In the genomic region with DNA sequence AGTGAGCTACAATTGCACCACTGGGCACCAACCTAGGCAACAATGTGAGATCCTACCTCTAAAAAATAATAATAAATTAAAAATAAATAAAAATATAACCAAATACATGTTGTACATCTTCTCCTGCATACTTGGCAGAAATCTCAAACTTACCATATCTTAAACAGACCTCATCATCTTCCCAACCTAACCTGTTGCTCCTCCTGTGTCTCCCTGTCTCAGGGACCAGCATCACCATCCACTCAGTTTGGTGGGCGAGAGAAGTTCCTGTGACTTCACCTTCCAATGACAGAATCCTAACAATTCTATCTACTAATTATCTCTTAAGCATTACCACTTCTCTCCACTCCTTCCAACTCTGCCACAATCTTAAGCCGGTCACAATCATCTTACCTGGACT, we compare ENCODE assay signal across 22 cellular contexts. TPM values are rescaled to one million over a fixed set of nuclear protein-coding genes. Genes with fewer than 3 reads are reported as not detected.
DNase-seq lines count a peak whose midpoint lies in the region; ATAC-seq, FAIRE-seq and TF ChIP-seq lines count a peak whose summit lies in the region.
"Had no signal": no experiment of that assay in that cellular context is flagged by ENCODE, and none has a peak within 500 bp of the region (broad histone marks: within the 10 kb centered on the region; RNA-seq: fewer than 3 reads in every experiment).

No MANE protein-coding gene starts in this region.

- H3K27ac ChIP-seq in GM12878 (ENCODE audit: control insufficient read depth, insufficient read depth) (0 out of 2 replicates have a peak overlapping the region, but pooled peaks have one; percentile 7), neural progenitor cell (no peak overlapping the region), spleen (no peak overlapping the region), sigmoid colon (no peak overlapping the region)
- H3K27ac ChIP-seq: esophagus muscularis mucosa, heart left ventricle, HL-60 had no signal

- H3K9ac ChIP-seq in GM12878 (ENCODE audit: control insufficient read depth, insufficient read depth, low read length) = no peak overlapping the region; the same call in 1 of the 2 replicates
- H3K9ac ChIP-seq in neural progenitor cell = no peak overlapping the region

- H3K4me1 ChIP-seq in GM12878 (ENCODE audit: control insufficient read depth, insufficient read depth, low read length) = peaks cover 4% of the 10 kb centered on the region; the same call in 1 of the 2 replicates
- H3K4me1 ChIP-seq in neural progenitor cell = peaks cover 21% of the 10 kb centered on the region
- peaks cover 35 to 88% (median 63%) of the 10 kb centered on the region in 6 donors for H3K4me1 ChIP-seq in spleen
- peaks cover 0 to 58% (median 49%) of the 10 kb centered on the region in 4 donors for H3K4me1 ChIP-seq in sigmoid colon

- BruUV-seq in GM12878 (replicated peaks; lab: Mats Ljungman, UMichigan) = no TSS peak

- H3K27me3 ChIP-seq in GM12878 (replicated peaks in 1 of 2; ENCODE audit: control insufficient read depth in 2 of 2, insufficient read depth in 2 of 2, low read length in 1 of 2) = no peaks in the 10 kb centered on the region
- H3K27me3 ChIP-seq in neural progenitor cell = no peaks in the 10 kb centered on the region
- no peaks in the 10 kb centered on the region for H3K27me3 ChIP-seq in spleen (replicated peaks in 1 of 7)
- H3K27me3 ChIP-seq in sigmoid colon = no peaks in the 10 kb centered on the region
- H3K27me3 ChIP-seq: esophagus muscularis mucosa, heart left ventricle had no signal

- no peak for TF ChIP-seq RAD21 in GM12878 (IDR thresholded peaks at IDR 0.05; ENCODE audit: insufficient read depth, low read depth, low read length)

- H3K4me2 ChIP-seq in GM12878 (ENCODE audit: control insufficient read depth, insufficient read depth) = peak overlapping the region; percentile 64
- peak overlapping the region; percentile 94 for H3K4me2 ChIP-seq in neural progenitor cell

- POLR2A ChIA-PET in GM12878 (lab: Charles Lee) = no interaction called here

- peak overlapping the region; percentile 31 for H3K4me3 Mint-ChIP-seq in activated T-cell treated with anti-CD3 and anti-CD28 coated beads, Interleukin-2, amount 50 U/mL, for 24 hours
- H3K4me3 Mint-ChIP-seq in neural progenitor cell = peak overlapping the region; percentile 12
- H3K4me3 Mint-ChIP-seq: mesothelial cell of epicardium had no signal

- H4K20me1 ChIP-seq in GM12878 (ENCODE audit: control insufficient read depth, insufficient read depth) (no peaks in the 10 kb centered on the region), neural progenitor cell (ENCODE audit: low read depth) (peaks cover 21% of the 10 kb centered on the region)

- no peak for TF ChIP-seq EP300 in GM12878 (IDR thresholded peaks at IDR 0.05; ENCODE audit: borderline replicate concordance in 1 of 2, control insufficient read depth in 1 of 2, low read depth in 2 of 2, low read length in 2 of 2)
- no peak for TF ChIP-seq EP300 in sigmoid colon (IDR thresholded peaks at IDR 0.05)

- CTCF ChIA-PET in GM12878 (lab: Yijun Ruan, JAX) = interaction anchor here (1.2 to 10.8 kb wide), 2 partner anchors 150 to 283 kb away, joined by 4 to 48 read pairs; partner anchors contain the start of genes ASTE1, ATP2C1 and NEK11

- in situ Hi-C loops in GM12878 (cut with MboI) = no loop called here

- SMC1A ChIA-PET in GM12878 (lab: Charles Lee; ENCODE audit: uncharacterized antibody, unreplicated experiment) = interaction anchor here (0.6 to 2.5 kb wide), 5 partner anchors 17 to 276 kb away, joined by 3 to 9 read pairs (median 3); no protein-coding TSS in a partner anchor

- peaks cover 70% of the 10 kb centered on the region for H3K4me1 Mint-ChIP-seq in activated T-cell treated with anti-CD3 and anti-CD28 coated beads, Interleukin-2, amount 50 U/mL, for 24 hours (ENCODE audit: low read depth)
- peaks cover 28% of the 10 kb centered on the region for H3K4me1 Mint-ChIP-seq in neural progenitor cell

- H3K36me3 ChIP-seq in GM12878 (ENCODE audit: control insufficient read depth in 2 of 2, insufficient read depth in 2 of 2, low read length in 1 of 2) = no peaks in the 10 kb centered on the region; a peak in 1 of 4 replicates
- peaks cover 4% of the 10 kb centered on the region for H3K36me3 ChIP-seq in neural progenitor cell
- peaks cover 0 to 49% (median 3%) of the 10 kb centered on the region in 6 donors for H3K36me3 ChIP-seq in spleen
- peaks cover 0 to 11% (median 0%) of the 10 kb centered on the region in 4 donors for H3K36me3 ChIP-seq in sigmoid colon

- ATAC-seq in GM12878 = no peak
- ATAC-seq: heart left ventricle; stimulated activated naive B cell treated with anti-CD40 and anti-IgM and Interleukin-4, amounts not matched to agents 10 μg/mL and 1 μg/mL and 100 μg/mL, for 72 hours had no signal

- intact Hi-C loops in GM12878 (cut with micrococcal nuclease; ENCODE audit: unreplicated experiment) = no loop called here
- intact Hi-C loops in spleen (cut with DNase I; ENCODE audit: low total_unique reads) = no loop called here
- intact Hi-C loops in sigmoid colon (cut with DNase I) = loop anchor here (10.0 kb wide), 1 partner anchor 641 kb away; the partner anchor contains the start of gene NUDT16

- peaks cover 68% of the 10 kb centered on the region for H3K36me3 Mint-ChIP-seq in activated T-cell treated with anti-CD3 and anti-CD28 coated beads, Interleukin-2, amount 50 U/mL, for 24 hours (ENCODE audit: low read depth)
- H3K36me3 Mint-ChIP-seq in neural progenitor cell = peaks cover 18% of the 10 kb centered on the region

- H3K9me3 Mint-ChIP-seq in activated T-cell treated with anti-CD3 and anti-CD28 coated beads, Interleukin-2, amount 50 U/mL, for 24 hours = no peaks in the 10 kb centered on the region
- no peaks in the 10 kb centered on the region for H3K9me3 Mint-ChIP-seq in neural progenitor cell
- H3K9me3 Mint-ChIP-seq: stimulated activated naive B cell treated with anti-CD40 and anti-IgM and Interleukin-4, amounts not matched to agents 10 μg/mL and 1 μg/mL and 100 μg/mL, for 72 hours had no signal

- peaks cover 3% of the 10 kb centered on the region for H3F3A ChIP-seq in neural progenitor cell (ENCODE audit: low read depth)

- H2AFZ ChIP-seq in GM12878 (ENCODE audit: control insufficient read depth, low read depth, low read length) = no peak overlapping the region
- H2AFZ ChIP-seq in neural progenitor cell (replicated peaks) = no peak overlapping the region

- peak overlapping the region; percentile 10 for H3K27ac Mint-ChIP-seq in activated T-cell treated with anti-CD3 and anti-CD28 coated beads, Interleukin-2, amount 50 U/mL, for 24 hours
- no peak overlapping the region for H3K27ac Mint-ChIP-seq in neural progenitor cell
- H3K27ac Mint-ChIP-seq: mesothelial cell of epicardium; stimulated activated naive B cell treated with anti-CD40 and anti-IgM and Interleukin-4, amounts not matched to agents 10 μg/mL and 1 μg/mL and 100 μg/mL, for 72 hours had no signal

- H3K4me3 ChIP-seq in HFF-Myc (replicated peaks; ENCODE audit: low read depth, low read length) = peak overlapping the region; percentile 13; the same call in 1 of the 2 replicates
- no peak overlapping the region for H3K4me3 ChIP-seq in GM12878
- peak overlapping the region; percentile 5 for H3K4me3 ChIP-seq in neural progenitor cell
- H3K4me3 ChIP-seq in spleen = no peak overlapping the region
- no peak overlapping the region for H3K4me3 ChIP-seq in sigmoid colon
- H3K4me3 ChIP-seq: esophagus muscularis mucosa had no signal

- TF ChIP-seq POLR2A in GM12878 (IDR thresholded peaks at IDR 0.05; ENCODE audit: low read depth, low read length) = no peak
- TF ChIP-seq POLR2A in spleen (IDR thresholded peaks at IDR 0.05) = no peak
- no peak for TF ChIP-seq POLR2A in sigmoid colon (IDR thresholded peaks at IDR 0.05)

- H3K27me3 Mint-ChIP-seq in activated T-cell treated with anti-CD3 and anti-CD28 coated beads, Interleukin-2, amount 50 U/mL, for 24 hours = no peaks in the 10 kb centered on the region
- peaks cover 7% of the 10 kb centered on the region for H3K27me3 Mint-ChIP-seq in neural progenitor cell (ENCODE audit: insufficient read depth, low read depth)
- H3K27me3 Mint-ChIP-seq: stimulated activated naive B cell treated with anti-CD40 and anti-IgM and Interleukin-4, amounts not matched to agents 10 μg/mL and 1 μg/mL and 100 μg/mL, for 72 hours had no signal

- H3K9me3 ChIP-seq in GM12878 (replicated peaks; ENCODE audit: control insufficient read depth, insufficient read depth, low read length) = peaks cover 2% of the 10 kb centered on the region; the same call in 2 of the 3 replicates
- H3K9me3 ChIP-seq in neural progenitor cell (ENCODE audit: low read depth) = no peaks in the 10 kb centered on the region
- no peaks in the 10 kb centered on the region for H3K9me3 ChIP-seq in spleen
- H3K9me3 ChIP-seq in sigmoid colon = no peaks in the 10 kb centered on the region
- H3K9me3 ChIP-seq: esophagus muscularis mucosa, heart left ventricle had no signal

- TF ChIP-seq CTCF in HFF-Myc (IDR thresholded peaks at IDR 0.05; ENCODE audit: low read depth, low read length, missing control alignments) (no peak), GM12878 (IDR thresholded peaks at IDR 0.05 in 2 of 3, conservative IDR thresholded peaks at IDR 0.05 in 1 of 3; ENCODE audit: control insufficient read depth in 2 of 3, extremely low read depth in 1 of 3, insufficient read depth in 1 of 3, low read depth in 3 of 3, low read length in 3 of 3) (no peak), neural progenitor cell (IDR thresholded peaks at IDR 0.05) (no peak), spleen (IDR thresholded peaks at IDR 0.05 in 8 of 11, conservative IDR thresholded peaks at IDR 0.05 in 3 of 11) (no peak), sigmoid colon (IDR thresholded peaks at IDR 0.05) (no peak)

- DNase-seq in activated T-cell treated with anti-CD3 and anti-CD28 coated beads, Interleukin-2, amount 50 U/mL, for 24 hours = no peak
- DNase-seq in activated T-cell treated with anti-CD3 and anti-CD28 coated beads for 4 hours (no peak), HFF-Myc (ENCODE audit: extremely low read depth, low read depth) (no peak), GM12878 (ENCODE audit: low read depth, low spot score) (no peak), neural progenitor cell (ENCODE audit: low spot score) (no peak), spleen (no peak), C1 segment of cervical spinal cord (lab: John Stamatoyannopoulos, UW) (no peak), sigmoid colon (no peak)
- DNase-seq: activated effector memory CD4-positive, alpha-beta T cell treated with anti-CD3 and anti-CD28 coated beads, Interleukin-2, amount 50 U/mL, for 16 hours; dermis blood vessel endothelial cell; heart left ventricle; NCI-H1417 treated with DMSO at 0.1 percent for 48 hours; SIG-M5; small intestine; stimulated activated naive B cell treated with anti-CD40 and anti-IgM and Interleukin-4, amounts not matched to agents 10 μg/mL and 1 μg/mL and 100 μg/mL, for 72 hours had no signal

- RAD21 ChIA-PET in GM12878 (lab: Charles Lee; ENCODE audit: unreplicated experiment) = interaction anchor here (1.4 kb wide), 1 partner anchor 18 kb away, joined by 3 read pairs; no protein-coding TSS in a partner anchor

- FAIRE-seq in GM12878 (lab: Jason Lieb, UNC) = no peak
- FAIRE-seq: D721Med, GM18507, GM19239, keratinocyte, small intestine had no signal

- H3K79me2 ChIP-seq in GM12878 (ENCODE audit: control insufficient read depth, insufficient read depth, low read length) (peaks cover 30% of the 10 kb centered on the region), neural progenitor cell (ENCODE audit: low read depth) (peaks cover 82% of the 10 kb centered on the region)

- WGBS in GM12878 (ENCODE audit: insufficient coverage, insufficient replicate concordance, low lambda C conversion rate, missing lambda C conversion rate) = 97% methylated on average over 2 of the region's 2 CpGs
- 91 to 97% (median 96%) methylated on average over 2 of the region's 2 CpGs for WGBS in spleen, 5 donors
- WGBS in sigmoid colon, 2 donors = 91 to 93% methylated on average over 2 of the region's 2 CpGs

RNA-seq across cellular contexts. Expression of gene PIK3R4, which starts 3.3 kb away (rescaled TPM):
- 39.3 and 42.7 TPM in 2 replicates for total RNA-seq in GM12878 (2013; cell fraction: nucleolus; rRNA removed)
- total RNA-seq in GM12878 (2014; rRNA removed) = 31.2 and 32.9 TPM in 2 replicates
- total RNA-seq in GM12878 (2014; rRNA removed; fragmentation: Illumina TruSeq; extraction: Trizol) = 28.7 and 31.2 TPM in 2 replicates
- total RNA-seq in GM12878 (2021) = 23.0 and 23.1 TPM in 2 replicates
- polyA plus RNA-seq in GM12878 (2011; ENCODE audit: low read depth) = 15.3 TPM
- polyA plus RNA-seq in GM12878 (2011; rRNA removed) = 45.9 and 50.2 TPM in 2 replicates
- polyA plus RNA-seq in GM12878 (2011; cell fraction: cytosol; rRNA removed) = 46.4 and 63.1 TPM in 2 replicates
- polyA plus RNA-seq in GM12878 (2011; cell fraction: nucleus; rRNA removed) = 25.7 and 33.9 TPM in 2 replicates
- polyA plus RNA-seq in GM12878 (2012) = 12.2 and 12.5 TPM in 2 replicates
- 32.4 and 38.5 TPM in 2 replicates for polyA plus RNA-seq in GM12878 (2014; fragmentation: Illumina TruSeq; extraction: Trizol)
- 10 to 100 TPM; 22.6 to 35.8 TPM for polyA plus RNA-seq in GM12878 (2014; fragmentation: Nextera tagmentation; extraction: Ambion mirVana)
- polyA plus RNA-seq in GM12878 (2014; rRNA removed) = 22.7 and 24.5 TPM in 2 replicates
- polyA plus RNA-seq in GM12878 (2016; fragmentation: Nextera tagmentation; extraction: Ambion mirVana) = 10 to 100 TPM; 29.9 to 32.8 TPM
- polyA minus RNA-seq in GM12878 (2011; rRNA and poly(A)+ RNA removed) = 97.9 and 122 TPM in 2 replicates
- 17.2 and 22.0 TPM in 2 replicates for polyA minus RNA-seq in GM12878 (2011; cell fraction: cytosol; rRNA and poly(A)+ RNA removed)
- polyA minus RNA-seq in GM12878 (2011; cell fraction: nucleus; rRNA and poly(A)+ RNA removed) = 37.2 and 45.3 TPM in 2 replicates
- total RNA-seq in neural progenitor cell (ENCODE audit: low replicate concordance) = 40.9 and 65.8 TPM in 2 replicates
- 10 to 100 TPM; 25.2 to 44.2 (median 32.7) TPM for total RNA-seq in spleen
- 10 to 100 TPM; 21.6 to 28.3 (median 26.6) TPM for polyA plus RNA-seq in spleen
- total RNA-seq in sigmoid colon = 10 to 100 TPM; 25.8 to 39.2 (median 31.6) TPM
- polyA plus RNA-seq in sigmoid colon = 10 to 100 TPM in 2 of 3 donors, 1 to 10 TPM in 1; 9.6 to 20.0 (median 10.4) TPM

Comparison
In these comparisons a context has a peak if more than half of its experiments do, and no peak if none do; other contexts are left out.
1. H3K4me3 ChIP-seq: peak in HFF-Myc (single experiment) and neural progenitor cell (single experiment); none in GM12878 (single experiment), spleen (0 of 8) and sigmoid colon (0 of 4).